Comparison of ENCODE assay signal across 23 cellular contexts in the genomic region with DNA sequence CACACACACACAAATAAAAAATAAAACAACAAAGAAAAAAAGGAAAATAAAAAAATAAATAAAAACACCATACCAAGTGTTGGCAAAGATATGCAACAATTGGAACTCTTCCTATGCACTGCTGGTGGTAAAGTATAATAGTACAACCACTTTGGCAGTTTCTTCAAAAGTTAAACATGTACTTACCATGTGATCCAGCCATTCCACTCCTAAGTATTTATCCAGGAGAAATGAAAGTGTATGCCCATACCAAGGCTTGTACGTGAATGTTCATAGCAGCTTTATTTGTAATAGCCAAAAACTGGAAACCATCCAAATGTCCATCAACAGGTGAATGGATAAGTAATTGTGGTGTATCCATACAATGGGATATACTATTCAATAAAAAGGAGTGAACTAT. TPM values are rescaled to one million over a fixed set of nuclear protein-coding genes. Genes with fewer than 3 reads are reported as not detected.
"Had no signal": no experiment of that assay in that cellular context is flagged by ENCODE, and none has a peak within 500 bp of the region (broad histone marks: within the 10 kb centered on the region; RNA-seq: fewer than 3 reads in every experiment).

No MANE protein-coding gene starts in this region.

- H3K27ac ChIP-seq: dorsolateral prefrontal cortex, heart left ventricle, neural progenitor cell, ovary, stomach had no signal

- H3K36me3 ChIP-seq: heart left ventricle, neural progenitor cell, ovary, stomach had no signal

- H3K27ac Mint-ChIP-seq: natural killer cell, neural progenitor cell, progenitor cell of endocrine pancreas had no signal

- H3K4me3 ChIP-seq: dorsolateral prefrontal cortex, heart left ventricle, mucosa of descending colon, neural progenitor cell, ovary, stomach had no signal

- DNase-seq: cortex of kidney; dorsolateral prefrontal cortex; effector CD8-positive, alpha-beta T cell; heart left ventricle; hypothalamus; kidney glomerular epithelial cell; mammary epithelial cell; mucosa of descending colon; natural killer cell; nucleus accumbens; ovary; right cardiac atrium; small intestine; stimulated activated CD4-positive, alpha-beta T cell treated with anti-CD3 and anti-CD28 coated beads, Interleukin-12 subunit alpha, Interleukin-12 subunit beta, amount 100 ng/mL, for 4 hours; stimulated activated naive CD4-positive, alpha-beta T cell; stomach; substantia nigra; trophoblast cell had no signal

- H3K4me3 Mint-ChIP-seq: natural killer cell, neural progenitor cell had no signal

- H3K4me1 Mint-ChIP-seq: natural killer cell, neural progenitor cell had no signal

- H3K9me3 Mint-ChIP-seq: natural killer cell, neural progenitor cell had no signal

- ATAC-seq: esophagus mucosa, heart left ventricle, mucosa of descending colon, natural killer cell, right cardiac atrium had no signal

- H3K36me3 Mint-ChIP-seq: natural killer cell, neural progenitor cell had no signal

- H3K4me1 ChIP-seq: heart left ventricle, neural progenitor cell, stomach had no signal

- H3K9me3 ChIP-seq: mucosa of descending colon, ovary, stomach had no signal

- H3K27me3 ChIP-seq: heart left ventricle, ovary had no signal

RNA-seq across cellular contexts. Expression of a gene that starts 17.0 kb away (rescaled TPM):
- total RNA-seq: esophagus mucosa, glomerular endothelial cell, right cardiac atrium, stomach had no signal

RNA-seq across cellular contexts. Expression of a gene that starts 43.5 kb away (rescaled TPM):
- polyA plus RNA-seq: fibroblast of lung, mammary epithelial cell had no signal
